Comparison of ENCODE assay signal across 23 cellular contexts in genomic region chr12:6884539-6884938, GRCh38.
"Had no signal": no experiment of that assay in that cellular context is flagged by ENCODE, and none has a peak within 500 bp of the region (broad histone marks: within the 10 kb centered on the region; RNA-seq: fewer than 3 reads in every experiment).

No MANE protein-coding gene starts in this region.

- H2AFZ ChIP-seq: neural progenitor cell had no signal

- H3K4me3 Mint-ChIP-seq: activated CD4-positive, alpha-beta memory T cell treated with anti-CD3 and anti-CD28 coated beads, Interleukin-2, amount 10 ng/mL, durations not matched to agents 7 days and 5 days; activated CD4-positive, alpha-beta T cell treated with anti-CD3 and anti-CD28 coated beads, Interleukin-2, amount 10 ng/mL, durations not matched to agents 24 days and 14 days; activated naive CD8-positive, alpha-beta T cell treated with anti-CD3 and anti-CD28 coated beads, Interleukin-2, amount 50 U/mL, for 24 hours; activated T-cell treated with anti-CD3 and anti-CD28 coated beads, Interleukin-2, amount 50 U/mL, for 72 hours; neural progenitor cell; stimulated activated naive CD8-positive, alpha-beta T cell treated with anti-CD3 and anti-CD28 coated beads, Interleukin-15, Interleukin-2, amounts not matched to agents 100 ng/mL and 50 ng/mL, for 24 hours had no signal

- H3K27me3 ChIP-seq: body of pancreas, cardiac muscle cell, foreskin keratinocyte, neural progenitor cell, tibial artery had no signal

- H3K4me2 ChIP-seq: neural progenitor cell had no signal

- H3K36me3 ChIP-seq: cardiac muscle cell, neural progenitor cell had no signal

- H3K27me3 Mint-ChIP-seq: activated CD4-positive, alpha-beta memory T cell treated with anti-CD3 and anti-CD28 coated beads, Interleukin-2, amount 10 ng/mL, durations not matched to agents 7 days and 5 days; activated CD4-positive, alpha-beta T cell treated with anti-CD3 and anti-CD28 coated beads, Interleukin-2, amount 10 ng/mL, durations not matched to agents 24 days and 14 days; activated naive CD8-positive, alpha-beta T cell treated with anti-CD3 and anti-CD28 coated beads, Interleukin-2, amount 50 U/mL, for 24 hours; stimulated activated naive CD8-positive, alpha-beta T cell treated with anti-CD3 and anti-CD28 coated beads, Interleukin-15, Interleukin-2, amounts not matched to agents 100 ng/mL and 50 ng/mL, for 24 hours had no signal

- H3K27ac Mint-ChIP-seq: activated CD4-positive, alpha-beta memory T cell treated with anti-CD3 and anti-CD28 coated beads, Interleukin-2, amount 10 ng/mL, durations not matched to agents 7 days and 5 days; activated CD4-positive, alpha-beta T cell treated with anti-CD3 and anti-CD28 coated beads, Interleukin-2, amount 10 ng/mL, durations not matched to agents 24 days and 14 days; activated naive CD8-positive, alpha-beta T cell treated with anti-CD3 and anti-CD28 coated beads, Interleukin-2, amount 50 U/mL, for 24 hours; activated T-cell treated with anti-CD3 and anti-CD28 coated beads, Interleukin-2, amount 50 U/mL, for 72 hours; neural progenitor cell; stimulated activated naive CD8-positive, alpha-beta T cell treated with anti-CD3 and anti-CD28 coated beads, Interleukin-15, Interleukin-2, amounts not matched to agents 100 ng/mL and 50 ng/mL, for 24 hours had no signal

- H3K27ac ChIP-seq: body of pancreas, cardiac muscle cell, foreskin keratinocyte, neural progenitor cell, psoas muscle, tibial artery had no signal

- DNase-seq: activated CD4-positive, alpha-beta memory T cell treated with anti-CD3 and anti-CD28 coated beads, Interleukin-2, amount 10 ng/mL, durations not matched to agents 7 days and 5 days; activated CD4-positive, alpha-beta T cell treated with anti-CD3 and anti-CD28 coated beads, Interleukin-2, amount 10 ng/mL, durations not matched to agents 24 days and 14 days; activated effector memory CD4-positive, alpha-beta T cell treated with Interleukin-2 at 50 U/mL for 16 hours; activated naive CD4-positive, alpha-beta T cell treated with anti-CD3 and anti-CD28 coated beads, Interleukin-2, amount 50 U/mL, for 16 hours; activated naive CD8-positive, alpha-beta T cell treated with anti-CD3 and anti-CD28 coated beads, Interleukin-2, amount 50 U/mL, for 24 hours; activated T-cell treated with anti-CD3 and anti-CD28 coated beads, Interleukin-2, amount 50 U/mL, for 72 hours; anterior cingulate cortex; body of pancreas; dermis blood vessel endothelial cell; effector CD8-positive, alpha-beta T cell; foreskin keratinocyte; kidney glomerular epithelial cell; left ventricle myocardium superior; psoas muscle; right cardiac atrium; stimulated activated CD4-positive, alpha-beta T cell treated with anti-CD3 and anti-CD28 coated beads, Interleukin-12 subunit alpha, Interleukin-12 subunit beta, amount 100 ng/mL, for 4 hours; substantia nigra; SW 1271; T-helper 2 cell; tibial artery had no signal

- H3K9me3 ChIP-seq: body of pancreas, psoas muscle, tibial artery had no signal

- H3K4me1 ChIP-seq: foreskin keratinocyte, psoas muscle, tibial artery had no signal

- H3K9me3 Mint-ChIP-seq: activated CD4-positive, alpha-beta memory T cell treated with anti-CD3 and anti-CD28 coated beads, Interleukin-2, amount 10 ng/mL, durations not matched to agents 7 days and 5 days; activated CD4-positive, alpha-beta T cell treated with anti-CD3 and anti-CD28 coated beads, Interleukin-2, amount 10 ng/mL, durations not matched to agents 24 days and 14 days; activated naive CD8-positive, alpha-beta T cell treated with anti-CD3 and anti-CD28 coated beads, Interleukin-2, amount 50 U/mL, for 24 hours; activated T-cell treated with anti-CD3 and anti-CD28 coated beads, Interleukin-2, amount 50 U/mL, for 72 hours; neural progenitor cell; stimulated activated naive CD8-positive, alpha-beta T cell treated with anti-CD3 and anti-CD28 coated beads, Interleukin-15, Interleukin-2, amounts not matched to agents 100 ng/mL and 50 ng/mL, for 24 hours had no signal

- H3K4me3 ChIP-seq: body of pancreas, cardiac muscle cell, neural progenitor cell, psoas muscle, tibial artery had no signal

- H3K9ac ChIP-seq: neural progenitor cell had no signal
